In genomic region chr15:52778457-52778856, GRCh38 we compare ENCODE assay signal across 26 cellular contexts. TPM values are rescaled to one million over a fixed set of nuclear protein-coding genes. Genes with fewer than 3 reads are reported as not detected.
"Had no signal": no experiment of that assay in that cellular context is flagged by ENCODE, and none has a peak within 500 bp of the region (broad histone marks: within the 10 kb centered on the region; RNA-seq: fewer than 3 reads in every experiment).

No MANE protein-coding gene starts in this region.

- H3K4me3 ChIP-seq: dorsolateral prefrontal cortex, heart left ventricle, spleen, tibial artery, upper lobe of left lung, uterus had no signal

- H3K9me3 Mint-ChIP-seq: nephron progenitor cell; stimulated activated memory B cell treated with anti-CD40 and anti-IgM and Interleukin-4, amounts not matched to agents 10 μg/mL and 1 μg/mL and 100 μg/mL, for 72 hours; stimulated activated naive CD8-positive, alpha-beta T cell treated with anti-CD3 and anti-CD28 coated beads, Interleukin-15, Interleukin-2, amounts not matched to agents 100 ng/mL and 50 ng/mL, for 24 hours had no signal

- H3K27ac Mint-ChIP-seq: naive thymus-derived CD4-positive, alpha-beta T cell; nephron progenitor cell; stimulated activated memory B cell treated with anti-CD40 and anti-IgM and Interleukin-4, amounts not matched to agents 10 μg/mL and 1 μg/mL and 100 μg/mL, for 72 hours; stimulated activated naive CD8-positive, alpha-beta T cell treated with anti-CD3 and anti-CD28 coated beads, Interleukin-15, Interleukin-2, amounts not matched to agents 100 ng/mL and 50 ng/mL, for 24 hours had no signal

- H3K4me3 Mint-ChIP-seq: naive thymus-derived CD4-positive, alpha-beta T cell; nephron progenitor cell; stimulated activated memory B cell treated with anti-CD40 and anti-IgM and Interleukin-4, amounts not matched to agents 10 μg/mL and 1 μg/mL and 100 μg/mL, for 72 hours; stimulated activated naive CD8-positive, alpha-beta T cell treated with anti-CD3 and anti-CD28 coated beads, Interleukin-15, Interleukin-2, amounts not matched to agents 100 ng/mL and 50 ng/mL, for 24 hours had no signal

- H3K36me3 ChIP-seq: heart left ventricle, neutrophil, spleen, tibial artery, upper lobe of left lung, uterus had no signal

- H3K9me3 ChIP-seq: heart left ventricle, neutrophil, tibial artery, upper lobe of left lung, uterus had no signal

- H3K36me3 Mint-ChIP-seq: naive thymus-derived CD4-positive, alpha-beta T cell; stimulated activated memory B cell treated with anti-CD40 and anti-IgM and Interleukin-4, amounts not matched to agents 10 μg/mL and 1 μg/mL and 100 μg/mL, for 72 hours had no signal

- H3K4me1 Mint-ChIP-seq: nephron progenitor cell had no signal

- DNase-seq: dorsolateral prefrontal cortex; effector CD8-positive, alpha-beta T cell; foreskin melanocyte; heart left ventricle; hippocampal formation; kidney glomerular epithelial cell; naive thymus-derived CD4-positive, alpha-beta T cell; nephron progenitor cell; spleen; stimulated activated CD4-positive, alpha-beta T cell treated with anti-CD3 and anti-CD28 coated beads, Interleukin-15, amount 100 ng/mL, for 24 hours; stimulated activated CD4-positive, alpha-beta T cell treated with anti-CD3 and anti-CD28 coated beads, Interleukin-1b, Interleukin-23, amount 100 ng/mL, for 48 hours; stimulated activated CD4-positive, alpha-beta T cell treated with anti-CD3 and anti-CD28 coated beads, Interleukin-4, amount 100 ng/mL, for 24 hours; tibial artery; upper lobe of left lung; uterus had no signal

- H3K27ac ChIP-seq: dorsolateral prefrontal cortex, heart left ventricle, neutrophil, spleen, tibial artery, upper lobe of left lung, uterus had no signal

- ATAC-seq: heart left ventricle; naive thymus-derived CD4-positive, alpha-beta T cell; sciatic nerve; stimulated activated memory B cell treated with anti-CD40 and anti-IgM and Interleukin-4, amounts not matched to agents 10 μg/mL and 1 μg/mL and 100 μg/mL, for 72 hours had no signal

- H3K4me1 ChIP-seq: uterus had no signal

RNA-seq across cellular contexts. Expression of gene ONECUT1, which starts 11.7 kb away (rescaled TPM):
- total RNA-seq: heart left ventricle; lung microvascular endothelial cell; mesenteric fat pad; naive thymus-derived CD4-positive, alpha-beta T cell; osteoblast; pulmonary artery endothelial cell; sciatic nerve; skeletal muscle tissue; spleen; temporal lobe; uterus had no signal
- polyA plus RNA-seq: esophagus; heart left ventricle; naive thymus-derived CD4-positive, alpha-beta T cell; spleen had no signal
